7 cellular contexts compared by ENCODE assay signal in the genomic region with DNA sequence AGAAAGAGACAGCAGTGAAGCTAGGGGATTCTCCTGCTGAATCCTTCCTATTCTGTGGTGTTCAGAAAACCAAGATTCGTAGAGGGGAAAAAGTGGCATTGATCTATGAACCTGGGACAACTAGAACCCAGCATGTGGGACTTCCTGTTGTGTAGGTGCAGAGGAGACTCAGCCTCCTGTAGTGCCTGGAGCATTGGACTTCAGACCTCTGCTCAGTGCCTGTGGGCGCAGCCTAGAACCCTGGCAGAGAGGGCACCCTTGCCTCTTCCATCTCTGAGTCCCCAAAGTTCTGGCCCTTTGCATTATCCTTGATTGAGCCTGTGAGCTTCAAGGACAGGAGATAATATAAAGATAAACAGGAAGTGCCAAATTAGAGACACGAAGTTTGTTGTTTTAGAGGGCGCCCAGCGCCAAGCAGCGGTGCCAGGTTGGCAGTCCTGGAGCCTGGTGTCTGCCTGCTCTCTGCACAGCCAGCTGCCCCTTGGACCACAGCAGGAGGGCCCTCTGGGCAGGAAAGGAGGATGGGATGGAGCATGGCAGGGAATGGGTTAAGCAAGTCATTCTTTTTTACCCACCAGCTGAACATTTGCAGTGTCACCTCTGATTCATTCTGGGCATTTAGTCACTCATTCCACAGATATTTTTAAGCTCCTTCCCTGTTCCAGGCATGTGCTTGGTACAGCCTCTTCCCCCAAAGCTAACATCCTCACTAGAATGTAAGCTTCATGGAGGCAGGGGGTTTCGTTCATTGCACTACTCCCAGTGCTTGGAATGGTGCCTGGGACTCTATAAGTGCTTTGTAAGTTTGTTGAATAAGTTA. TPM values are rescaled to one million over a fixed set of nuclear protein-coding genes. Genes with fewer than 3 reads are reported as not detected.
DNase-seq lines count a peak whose midpoint lies in the region; ATAC-seq and TF ChIP-seq lines count a peak whose summit lies in the region.
"Had no signal": no experiment of that assay in that cellular context is flagged by ENCODE, and none has a peak within 500 bp of the region (broad histone marks: within the 10 kb centered on the region; RNA-seq: fewer than 3 reads in every experiment).

No MANE protein-coding gene starts in this region.

- no peak for ATAC-seq in GM19463 (IDR thresholded peaks at IDR 0.05; ENCODE audit: unreplicated experiment)
- ATAC-seq in GM19351 (IDR thresholded peaks at IDR 0.05; ENCODE audit: unreplicated experiment), result no peak

- TF ChIP-seq CTCF in astrocyte of the spinal cord (IDR thresholded peaks at IDR 0.05; ENCODE audit: low read depth, low read length), result no peak

- H3K4me2 ChIP-seq in skeletal muscle satellite cell (ENCODE audit: low read length), result peak overlapping the region; percentile 55

- no peaks in the 10 kb centered on the region for H3K36me3 ChIP-seq in skeletal muscle satellite cell (ENCODE audit: insufficient read depth, low read length)
- H3K36me3 ChIP-seq: neutrophil had no signal

- peaks cover 5% of the 10 kb centered on the region for H3K27me3 ChIP-seq in skeletal muscle satellite cell (ENCODE audit: control insufficient read depth, insufficient read depth, low read length)

- peaks cover 21% of the 10 kb centered on the region for H3K4me1 ChIP-seq in skeletal muscle satellite cell (ENCODE audit: control insufficient read depth, insufficient read depth, low read length)

- H3K4me3 ChIP-seq in astrocyte of the spinal cord (ENCODE audit: low read depth, low read length), result no peak overlapping the region
- peak overlapping the region; percentile 6 for H3K4me3 ChIP-seq in skeletal muscle satellite cell (ENCODE audit: low read length)

- H3K9me3 ChIP-seq in skeletal muscle satellite cell (replicated peaks; ENCODE audit: low read length), result no peaks in the 10 kb centered on the region
- H3K9me3 ChIP-seq: neutrophil had no signal

- H3K9ac ChIP-seq in skeletal muscle satellite cell (ENCODE audit: low read depth, low read length), result peak overlapping the region; percentile 58

- DNase-seq in DMS53 (lab: John Stamatoyannopoulos, UW) (peak; percentile 36), DMS53 treated with DMSO at 0.1 percent for 48 hours (lab: John Stamatoyannopoulos, UW; ENCODE audit: unreplicated experiment) (no peak), astrocyte of the spinal cord (ENCODE audit: low read depth, low spot score) (peak; percentile 57)

- in situ Hi-C loops in astrocyte of the spinal cord (cut with HindIII; ENCODE audit: low sequenced_read_pairs), result no loop called here

RNA-seq across cellular contexts. Expression of a gene that starts 11.9 kb away (rescaled TPM):
- under 0.01 TPM in 1 of 2 replicates, not detected in the other for total RNA-seq in skeletal muscle satellite cell (2012; rRNA removed)

RNA-seq across cellular contexts. Expression of a gene that starts 21.8 kb away (rescaled TPM):
- total RNA-seq in skeletal muscle satellite cell (2012; rRNA removed), result 19.4 and 35.0 TPM in 2 replicates

RNA-seq across cellular contexts. Expression of a gene that starts 31.4 kb away (rescaled TPM):
- 0.22 TPM in 1 of 2 replicates, not detected in the other for total RNA-seq in skeletal muscle satellite cell (2012; rRNA removed)

RNA-seq across cellular contexts. Expression of a gene that starts 31.5 kb away (rescaled TPM):
- 27.1 and 29.1 TPM in 2 replicates for total RNA-seq in skeletal muscle satellite cell (2012; rRNA removed)

RNA-seq across cellular contexts. Expression of a gene that starts 33.2 kb away (rescaled TPM):
- 1.5 and 2.2 TPM in 2 replicates for total RNA-seq in skeletal muscle satellite cell (2012; rRNA removed)
